ENCODE assay signal across 22 cellular contexts in genomic region chr2:29549069-29549380, GRCh38.
DNase-seq lines count a peak whose midpoint lies in the region; ATAC-seq, FAIRE-seq and TF ChIP-seq lines count a peak whose summit lies in the region.
"Had no signal": no experiment of that assay in that cellular context is flagged by ENCODE, and none has a peak within 500 bp of the region (broad histone marks: within the 10 kb centered on the region; RNA-seq: fewer than 3 reads in every experiment).

No MANE protein-coding gene starts in this region.

- FAIRE-seq in pancreas (lab: Jason Lieb, UNC): no peak
- FAIRE-seq: A549, D721Med, G401.6, GM12878, GM12892, GM18507 had no signal

- no peak for TF ChIP-seq EP300 in tibial nerve (IDR thresholded peaks at IDR 0.05)

- H3K27me3 ChIP-seq in pancreas (no peaks in the 10 kb centered on the region), tibial nerve (no peaks in the 10 kb centered on the region)
- H3K27me3 ChIP-seq: BE2C, BLaER1 had no signal

- H3K27ac ChIP-seq in HEK293 (ENCODE audit: extremely low read depth, low read depth, low read length): no peak overlapping the region
- H3K27ac ChIP-seq in pancreas: no peak overlapping the region
- H3K27ac ChIP-seq in tibial nerve: no peak overlapping the region
- H3K27ac ChIP-seq: 22Rv1, A549, BLaER1 had no signal

- CTCF ChIA-PET in HEK293 (lab: Yijun Ruan, JAX): no interaction called here

- intact Hi-C loops in pancreas (cut with DNase I): no loop called here
- intact Hi-C loops in posterior vena cava (cut with DNase I): no loop called here

- POLR2A ChIA-PET in HEK293 (lab: Yijun Ruan, JAX): no interaction called here

- TF ChIP-seq CTCF in AG09319 (IDR thresholded peaks at IDR 0.05; ENCODE audit: low read depth, low read length) (no peak), HEK293 (tag by site-specific recombination; IDR thresholded peaks at IDR 0.05) (no peak), pancreas (IDR thresholded peaks at IDR 0.05) (no peak), tibial nerve (IDR thresholded peaks at IDR 0.05) (no peak)

- no peaks in the 10 kb centered on the region for H3K36me3 ChIP-seq in HEK293 (ENCODE audit: control insufficient read depth in 2 of 2, insufficient read depth in 1 of 2, low read length in 2 of 2)
- H3K36me3 ChIP-seq in pancreas: no peaks in the 10 kb centered on the region
- no peaks in the 10 kb centered on the region for H3K36me3 ChIP-seq in tibial nerve
- H3K36me3 ChIP-seq: BE2C, BLaER1 had no signal

- WGBS in pancreas, 2 donors: 67 to 73% methylated on average over 2 of the region's 2 CpGs
- WGBS in tibial nerve, 2 donors: 89 to 95% methylated on average over 2 of the region's 2 CpGs

- TF ChIP-seq POLR2A in tibial nerve (IDR thresholded peaks at IDR 0.05): no peak

- H3K9me3 ChIP-seq in HEK293 (ENCODE audit: control insufficient read depth, insufficient read depth, low read depth, low read length): no peaks in the 10 kb centered on the region
- no peaks in the 10 kb centered on the region for H3K9me3 ChIP-seq in pancreas
- no peaks in the 10 kb centered on the region for H3K9me3 ChIP-seq in tibial nerve
- H3K9me3 ChIP-seq: A549, BE2C, BLaER1 had no signal

- DNase-seq in AG09319 (ENCODE audit: extremely low read depth, low read depth) (peak; percentile 10), ecto neural progenitor cell (ENCODE audit: low spot score) (peak; percentile 4), pancreas (no peak), NCI-H510A treated with DMSO at 0.1 percent for 48 hours (lab: John Stamatoyannopoulos, UW) (no peak), tibial nerve (ENCODE audit: low spot score in 2 of 2) (no peak), posterior vena cava (ENCODE audit: low spot score) (no peak)
- DNase-seq: BE2C; C1 segment of cervical spinal cord; CD4-positive, alpha-beta memory T cell; CD4-positive, CD25-positive, alpha-beta regulatory T cell; CD8-positive, alpha-beta memory T cell; COR-L47; GF-D8 had no signal

- ATAC-seq in pancreas: peak in 3 of 4 donors; percentile 17 to 55 (median 32)
- ATAC-seq: A549, GM12878 had no signal

- H3K4me1 ChIP-seq in HEK293 (ENCODE audit: control insufficient read depth, insufficient read depth, low read length): peaks cover 13% of the 10 kb centered on the region
- peaks cover 0 to 4% (median 0%) of the 10 kb centered on the region in 3 donors for H3K4me1 ChIP-seq in pancreas
- H3K4me1 ChIP-seq in tibial nerve: no peaks in the 10 kb centered on the region
- H3K4me1 ChIP-seq: A549 had no signal

- no peak overlapping the region for H3K4me3 ChIP-seq in HEK293 (ENCODE audit: low read depth, low read length)
- no peak overlapping the region for H3K4me3 ChIP-seq in pancreas
- no peak overlapping the region for H3K4me3 ChIP-seq in tibial nerve
- H3K4me3 ChIP-seq: A549, BLaER1, GM12878 had no signal

TF ChIP-seq in HEK293, 187 proteins besides CTCF, POLR2A, EP300 and RAD21:
- 0 out of 2 replicates have a peak, but pooled peaks have one; percentile 24 for TF ChIP-seq ZSCAN4 (tag by site-specific recombination; IDR thresholded peaks at IDR 0.05)
- no peak for TF ChIP-seq ZNF580 (tag by site-specific recombination; IDR thresholded peaks at IDR 0.05)
- no peak for TF ChIP-seq ZNF133 (tag by site-specific recombination; IDR thresholded peaks at IDR 0.05)
- no peak for TF ChIP-seq ZNF366 (tag by site-specific recombination; conservative IDR thresholded peaks at IDR 0.05)
- no peak for TF ChIP-seq ZNF404 (tag by site-specific recombination; IDR thresholded peaks at IDR 0.05)
- TF ChIP-seq GFI1B (tag by site-specific recombination; IDR thresholded peaks at IDR 0.05): no peak

Comparison
In these comparisons a context has a peak if more than half of its experiments do, and no peak if none do; other contexts are left out.
1. DNase-seq: peak in AG09319 (single experiment) and ecto neural progenitor cell (single experiment); none in pancreas (0 of 6), NCI-H510A treated with DMSO at 0.1 percent for 48 hours (single experiment), tibial nerve (0 of 2) and posterior vena cava (single experiment).